23 cellular contexts compared by ENCODE assay signal in the genomic region with DNA sequence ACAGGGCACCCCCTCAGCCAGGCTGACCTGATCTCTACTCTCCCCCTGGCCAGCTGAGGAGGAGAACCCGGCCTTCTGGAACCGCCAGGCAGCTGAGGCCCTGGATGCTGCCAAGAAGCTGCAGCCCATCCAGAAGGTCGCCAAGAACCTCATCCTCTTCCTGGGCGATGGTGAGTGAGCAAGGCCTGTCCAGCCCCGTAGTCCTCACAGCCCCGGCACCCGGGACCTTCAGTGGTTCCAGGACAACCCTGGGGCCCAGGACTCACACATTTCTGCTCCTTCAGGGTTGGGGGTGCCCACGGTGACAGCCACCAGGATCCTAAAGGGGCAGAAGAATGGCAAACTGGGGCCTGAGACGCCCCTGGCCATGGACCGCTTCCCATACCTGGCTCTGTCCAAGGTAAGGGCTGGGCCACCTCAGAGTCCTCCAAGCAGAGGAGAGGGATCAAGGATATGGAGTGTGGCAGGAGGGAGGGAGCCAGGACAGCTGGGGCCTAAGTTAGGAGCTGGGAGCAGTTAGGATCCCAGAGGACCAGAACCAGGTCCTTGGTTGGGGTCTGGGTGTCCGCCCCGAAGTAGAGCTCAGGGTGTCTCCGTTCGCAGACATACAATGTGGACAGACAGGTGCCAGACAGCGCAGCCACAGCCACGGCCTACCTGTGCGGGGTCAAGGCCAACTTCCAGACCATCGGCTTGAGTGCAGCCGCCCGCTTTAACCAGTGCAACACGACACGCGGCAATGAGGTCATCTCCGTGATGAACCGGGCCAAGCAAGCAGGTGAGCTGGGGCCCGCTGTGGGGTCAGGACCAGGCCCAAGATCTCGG. TPM values are rescaled to one million over a fixed set of nuclear protein-coding genes. Genes with fewer than 3 reads are reported as not detected.
DNase-seq lines count a peak whose midpoint lies in the region; ATAC-seq, FAIRE-seq and TF ChIP-seq lines count a peak whose summit lies in the region.
"Had no signal": no experiment of that assay in that cellular context is flagged by ENCODE, and none has a peak within 500 bp of the region (broad histone marks: within the 10 kb centered on the region; RNA-seq: fewer than 3 reads in every experiment).

No MANE protein-coding gene starts in this region.

- FAIRE-seq in frontal cortex (lab: Jason Lieb, UNC), result no peak
- FAIRE-seq: A204.1, GM12878, GM18507, H1 had no signal

- no peak for TF ChIP-seq POLR2A in upper lobe of left lung (IDR thresholded peaks at IDR 0.05)

- peaks cover 57% of the 10 kb centered on the region for H3K27me3 Mint-ChIP-seq in activated naive CD4-positive, alpha-beta T cell treated with anti-CD3 and anti-CD28 coated beads, Interleukin-2, amount 10 ng/mL, durations not matched to agents 7 days and 5 days
- H3K27me3 Mint-ChIP-seq in stimulated activated naive B cell treated with anti-CD40 and anti-IgM and Interleukin-4, amounts not matched to agents 10 μg/mL and 1 μg/mL and 100 μg/mL, for 72 hours, result peaks cover 44 to 59% of the 10 kb centered on the region in 2 donors

- ATAC-seq in upper lobe of left lung (ENCODE audit: low FRiP score in 2 of 2) (no peak), esophagus mucosa (no peak)
- no peak for ATAC-seq in stimulated activated naive B cell treated with anti-CD40 and anti-IgM and Interleukin-4, amounts not matched to agents 10 μg/mL and 1 μg/mL and 100 μg/mL, for 72 hours (replicated peaks)
- ATAC-seq: CD8-positive, alpha-beta T cell; GM12878; Panc1; Right ventricle myocardium inferior had no signal

- H3K9ac ChIP-seq in duodenal mucosa (ENCODE audit: low read depth in 1 of 2, low read length in 2 of 2) (peak overlapping the region; percentile 60 to 74), mucosa of rectum (ENCODE audit: low read depth in 1 of 2, low read length in 2 of 2) (peak overlapping the region in 1 of 2 donors; percentile 56)
- H3K9ac ChIP-seq: BLaER1 had no signal

- no peak overlapping the region for H3K4me3 Mint-ChIP-seq in activated naive CD4-positive, alpha-beta T cell treated with anti-CD3 and anti-CD28 coated beads, Interleukin-2, amount 10 ng/mL, durations not matched to agents 7 days and 5 days
- H3K4me3 Mint-ChIP-seq in stimulated activated naive B cell treated with anti-CD40 and anti-IgM and Interleukin-4, amounts not matched to agents 10 μg/mL and 1 μg/mL and 100 μg/mL, for 72 hours, result no peak overlapping the region
- H3K4me3 Mint-ChIP-seq: CD8-positive, alpha-beta T cell had no signal

- H3K27me3 ChIP-seq in duodenal mucosa (ENCODE audit: control insufficient read depth in 1 of 2, insufficient read depth in 2 of 2, low read length in 2 of 2), result peaks cover 0 to 15% of the 10 kb centered on the region in 2 donors
- no peaks in the 10 kb centered on the region for H3K27me3 ChIP-seq in mucosa of rectum (ENCODE audit: control insufficient read depth in 2 of 2, insufficient read depth in 2 of 2, low read length in 2 of 2)
- peaks cover 0 to 8% (median 0%) of the 10 kb centered on the region in 4 donors for H3K27me3 ChIP-seq in upper lobe of left lung
- H3K27me3 ChIP-seq: BLaER1, MG63 had no signal

- WGBS in upper lobe of left lung, 2 donors, result 83 to 92% methylated on average over 9 to 24 of the region's 27 CpGs

- no peak for TF ChIP-seq CTCF in upper lobe of left lung (IDR thresholded peaks at IDR 0.05)

- peaks cover 12% of the 10 kb centered on the region in 2 donors for H3K4me1 ChIP-seq in duodenal mucosa (ENCODE audit: control insufficient read depth in 1 of 2, insufficient read depth in 2 of 2, low read length in 2 of 2)
- peaks cover 7 to 15% of the 10 kb centered on the region in 2 donors for H3K4me1 ChIP-seq in mucosa of rectum (ENCODE audit: control insufficient read depth in 2 of 2, insufficient read depth in 2 of 2, low read length in 2 of 2)
- H3K4me1 ChIP-seq in upper lobe of left lung, result no peaks in the 10 kb centered on the region
- H3K4me1 ChIP-seq: BLaER1 had no signal

- TF ChIP-seq EP300 in upper lobe of left lung (IDR thresholded peaks at IDR 0.05), result no peak

- H3K9me3 ChIP-seq in duodenal mucosa (ENCODE audit: control insufficient read depth in 1 of 2, low read length in 2 of 2) (no peaks in the 10 kb centered on the region), mucosa of rectum (ENCODE audit: control insufficient read depth in 2 of 2, low read length in 2 of 2) (no peaks in the 10 kb centered on the region), upper lobe of left lung (no peaks in the 10 kb centered on the region)
- H3K9me3 ChIP-seq: BLaER1, MG63 had no signal

- H3K4me1 Mint-ChIP-seq in activated naive CD4-positive, alpha-beta T cell treated with anti-CD3 and anti-CD28 coated beads, Interleukin-2, amount 10 ng/mL, durations not matched to agents 7 days and 5 days, result no peaks in the 10 kb centered on the region
- no peaks in the 10 kb centered on the region for H3K4me1 Mint-ChIP-seq in stimulated activated naive B cell treated with anti-CD40 and anti-IgM and Interleukin-4, amounts not matched to agents 10 μg/mL and 1 μg/mL and 100 μg/mL, for 72 hours

- no peaks in the 10 kb centered on the region for H3K9me3 Mint-ChIP-seq in activated naive CD4-positive, alpha-beta T cell treated with anti-CD3 and anti-CD28 coated beads, Interleukin-2, amount 10 ng/mL, durations not matched to agents 7 days and 5 days
- no peaks in the 10 kb centered on the region for H3K9me3 Mint-ChIP-seq in stimulated activated naive B cell treated with anti-CD40 and anti-IgM and Interleukin-4, amounts not matched to agents 10 μg/mL and 1 μg/mL and 100 μg/mL, for 72 hours
- H3K9me3 Mint-ChIP-seq: CD8-positive, alpha-beta T cell had no signal

- H3K4me3 ChIP-seq in duodenal mucosa (ENCODE audit: low read depth in 1 of 2, low read length in 2 of 2), result peak overlapping the region; percentile 53 to 60
- peak overlapping the region; percentile 44 to 47 for H3K4me3 ChIP-seq in mucosa of rectum (ENCODE audit: low read length in 2 of 2)
- H3K4me3 ChIP-seq in upper lobe of left lung, result no peak overlapping the region
- H3K4me3 ChIP-seq: BLaER1, GM12878, MG63 had no signal

- H3K27ac Mint-ChIP-seq in activated naive CD4-positive, alpha-beta T cell treated with anti-CD3 and anti-CD28 coated beads, Interleukin-2, amount 10 ng/mL, durations not matched to agents 7 days and 5 days, result no peak overlapping the region
- no peak overlapping the region for H3K27ac Mint-ChIP-seq in stimulated activated naive B cell treated with anti-CD40 and anti-IgM and Interleukin-4, amounts not matched to agents 10 μg/mL and 1 μg/mL and 100 μg/mL, for 72 hours
- H3K27ac Mint-ChIP-seq: CD8-positive, alpha-beta T cell had no signal

- DNase-seq in activated naive CD4-positive, alpha-beta T cell treated with anti-CD3 and anti-CD28 coated beads, Interleukin-2, amount 10 ng/mL, durations not matched to agents 7 days and 5 days, result peak; percentile 10
- DNase-seq in activated naive CD4-positive, alpha-beta T cell treated with Interleukin-2 at 50 U/mL for 16 hours, result no peak
- peak; percentile 19 to 38 for DNase-seq in upper lobe of left lung
- DNase-seq in frontal cortex (ENCODE audit: low spot score in 2 of 2), result no peak
- no peak for DNase-seq in stimulated activated naive B cell treated with anti-CD40 and anti-IgM and Interleukin-4, amounts not matched to agents 10 μg/mL and 1 μg/mL and 100 μg/mL, for 72 hours
- DNase-seq: CD8-positive, alpha-beta T cell; GDM1; Karpas-422; MG63; NCI-H1092 treated with DMSO at 0.1 percent for 48 hours; NCI-H2081 treated with DMSO at 0.1 percent for 48 hours; NCI-H510A; NCI-H82 had no signal

- H3K36me3 ChIP-seq in duodenal mucosa (ENCODE audit: control insufficient read depth in 1 of 2, insufficient read depth in 2 of 2, low read length in 2 of 2) (no peaks in the 10 kb centered on the region), mucosa of rectum (ENCODE audit: control insufficient read depth in 2 of 2, insufficient read depth in 2 of 2, low read length in 2 of 2) (no peaks in the 10 kb centered on the region), upper lobe of left lung (no peaks in the 10 kb centered on the region)
- H3K36me3 ChIP-seq: BLaER1, MG63 had no signal

- H3K27ac ChIP-seq in duodenal mucosa (ENCODE audit: low read depth, low read length) (peak overlapping the region; percentile 39), mucosa of rectum (ENCODE audit: low read depth in 2 of 2, low read length in 2 of 2) (peak overlapping the region; percentile 42 to 56), upper lobe of left lung (no peak overlapping the region)
- H3K27ac ChIP-seq: BLaER1 had no signal

- H3K36me3 Mint-ChIP-seq in activated naive CD4-positive, alpha-beta T cell treated with anti-CD3 and anti-CD28 coated beads, Interleukin-2, amount 10 ng/mL, durations not matched to agents 7 days and 5 days, result no peaks in the 10 kb centered on the region
- no peaks in the 10 kb centered on the region for H3K36me3 Mint-ChIP-seq in stimulated activated naive B cell treated with anti-CD40 and anti-IgM and Interleukin-4, amounts not matched to agents 10 μg/mL and 1 μg/mL and 100 μg/mL, for 72 hours
- H3K36me3 Mint-ChIP-seq: CD8-positive, alpha-beta T cell had no signal

- CTCF ChIA-PET in activated naive CD4-positive, alpha-beta T cell treated with anti-CD3 and anti-CD28 coated beads, Interleukin-2, amount 10 ng/mL, durations not matched to agents 7 days and 5 days (lab: Charles Lee), result no interaction called here

RNA-seq across cellular contexts. Expression of a gene that starts 0.6 kb away (rescaled TPM):
- total RNA-seq in upper lobe of left lung (not detected), frontal cortex (not detected), esophagus mucosa (not detected)
- total RNA-seq: CD8-positive, alpha-beta T cell; GM12878; H1; Right ventricle myocardium inferior had no signal

RNA-seq across cellular contexts. Expression of a gene that starts 31.1 kb away (rescaled TPM):
- total RNA-seq in upper lobe of left lung (under 1 TPM in 2 of 6 donors, not detected in 4; 0.14 to 0.40 TPM), frontal cortex (2.4 TPM), esophagus mucosa (not detected)
- total RNA-seq: CD8-positive, alpha-beta T cell; GM12878; Right ventricle myocardium inferior had no signal

RNA-seq across cellular contexts. Expression of a gene that starts 49.9 kb away (rescaled TPM):
- total RNA-seq in upper lobe of left lung (1 to 10 TPM in 3 of 6 donors, under 1 TPM in 1, not detected in 2; 0.91 to 2.3 (median 1.4) TPM), frontal cortex (not detected), esophagus mucosa (not detected)
- total RNA-seq: CD8-positive, alpha-beta T cell; GM12878; Right ventricle myocardium inferior had no signal

Comparison
In these comparisons a context has a peak if more than half of its experiments do, and no peak if none do; other contexts are left out.
1. DNase-seq: peak in activated naive CD4-positive, alpha-beta T cell treated with anti-CD3 and anti-CD28 coated beads, Interleukin-2, amount 10 ng/mL, durations not matched to agents 7 days and 5 days (single experiment) and upper lobe of left lung (2 of 2); none in activated naive CD4-positive, alpha-beta T cell treated with Interleukin-2 at 50 U/mL for 16 hours (single experiment), frontal cortex (0 of 2) and stimulated activated naive B cell treated with anti-CD40 and anti-IgM and Interleukin-4, amounts not matched to agents 10 μg/mL and 1 μg/mL and 100 μg/mL, for 72 hours (single experiment).
2. H3K27ac ChIP-seq: peak in duodenal mucosa (single experiment) and mucosa of rectum (2 of 2); none in upper lobe of left lung (0 of 4).
3. H3K4me3 ChIP-seq: peak in duodenal mucosa (2 of 2) and mucosa of rectum (2 of 2); none in upper lobe of left lung (0 of 4).